ENCODE assay signal across 11 cellular contexts in the genomic region with DNA sequence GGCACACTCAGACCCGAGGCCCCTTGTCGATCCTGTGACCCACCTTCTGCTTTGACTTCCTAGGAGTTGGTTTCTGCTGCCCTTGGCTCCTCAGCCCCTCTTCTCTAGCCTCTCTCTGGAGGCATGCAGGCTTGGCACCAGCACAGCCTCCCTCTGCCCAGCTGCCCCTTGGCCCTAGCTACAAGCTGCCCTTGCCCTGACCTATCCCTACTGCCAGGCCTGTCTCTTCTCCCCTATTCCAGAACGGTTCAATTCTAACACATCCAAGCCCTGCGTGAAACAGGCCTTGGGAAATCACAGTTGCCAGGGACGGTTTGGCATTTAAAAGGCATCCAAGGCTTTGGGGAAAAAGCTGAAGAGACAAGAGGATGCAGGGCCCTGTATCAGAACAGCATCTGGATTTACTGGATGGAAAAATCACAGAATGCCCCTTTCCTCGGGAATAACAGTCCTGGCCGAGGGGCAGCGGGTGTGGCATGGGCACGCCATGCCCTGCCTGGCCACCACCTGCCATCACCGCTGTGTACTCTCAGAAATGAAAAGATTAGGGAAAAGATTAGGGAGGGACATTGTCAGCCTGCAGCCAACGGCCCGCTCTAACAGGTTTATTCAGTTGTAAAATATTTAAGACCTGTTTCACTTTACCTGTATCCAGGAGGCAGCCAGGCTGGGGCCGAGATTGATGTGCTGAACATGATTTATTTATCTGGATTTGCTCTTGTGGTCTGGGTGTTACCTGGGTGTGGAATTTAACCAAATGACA. TPM values are rescaled to one million over a fixed set of nuclear protein-coding genes. Genes with fewer than 3 reads are reported as not detected.
DNase-seq lines count a peak whose midpoint lies in the region; ATAC-seq and TF ChIP-seq lines count a peak whose summit lies in the region.
"Had no signal": no experiment of that assay in that cellular context is flagged by ENCODE, and none has a peak within 500 bp of the region (broad histone marks: within the 10 kb centered on the region; RNA-seq: fewer than 3 reads in every experiment).

No MANE protein-coding gene starts in this region.

- no peak overlapping the region for H3K9ac ChIP-seq in muscle layer of colon (ENCODE audit: low read length)

- H3K27ac ChIP-seq in coronary artery, result peak overlapping the region; percentile 11 to 45
- peak overlapping the region; percentile 95 for H3K27ac ChIP-seq in muscle layer of colon (ENCODE audit: low read depth, low read length)
- H3K27ac ChIP-seq in upper lobe of right lung, result peak overlapping the region; percentile 39

- H3K27me3 ChIP-seq in muscle layer of colon (ENCODE audit: control insufficient read depth in 1 of 2, insufficient read depth in 2 of 2, low read length in 2 of 2) (no peaks in the 10 kb centered on the region), upper lobe of right lung (no peaks in the 10 kb centered on the region)

- H3K36me3 ChIP-seq in muscle layer of colon (ENCODE audit: insufficient read depth, low read length) (no peaks in the 10 kb centered on the region), upper lobe of right lung (no peaks in the 10 kb centered on the region)

- H3K4me3 ChIP-seq in coronary artery (no peak overlapping the region), muscle layer of colon (ENCODE audit: low read depth in 1 of 2, low read length in 2 of 2) (no peak overlapping the region), upper lobe of right lung (no peak overlapping the region)
- H3K4me3 ChIP-seq: GM12878 had no signal

- no peak overlapping the region for H3K4me3 Mint-ChIP-seq in activated naive CD4-positive, alpha-beta T cell treated with anti-CD3 and anti-CD28 coated beads, Interleukin-2, amount 10 ng/mL, durations not matched to agents 7 days and 5 days

- peaks cover 80% of the 10 kb centered on the region for H3K4me1 ChIP-seq in muscle layer of colon (ENCODE audit: insufficient read depth, low read length)
- H3K4me1 ChIP-seq in upper lobe of right lung, result peaks cover 60% of the 10 kb centered on the region

- DNase-seq in activated naive CD4-positive, alpha-beta T cell treated with anti-CD3 and anti-CD28 coated beads, Interleukin-2, amount 10 ng/mL, durations not matched to agents 7 days and 5 days, result no peak
- no peak for DNase-seq in activated naive CD4-positive, alpha-beta T cell (lab: John Stamatoyannopoulos, UW)
- DNase-seq in coronary artery (ENCODE audit: low spot score) (no peak), upper lobe of right lung (no peak), DMS79 treated with DMSO at 0.1 percent for 48 hours (lab: John Stamatoyannopoulos, UW) (no peak)
- DNase-seq: AML-193, aorta had no signal

- TF ChIP-seq CTCF in coronary artery (IDR thresholded peaks at IDR 0.05), result no peak
- no peak for TF ChIP-seq CTCF in upper lobe of right lung (IDR thresholded peaks at IDR 0.05)

- H3K4me1 Mint-ChIP-seq in activated naive CD4-positive, alpha-beta T cell treated with anti-CD3 and anti-CD28 coated beads, Interleukin-2, amount 10 ng/mL, durations not matched to agents 7 days and 5 days, result peaks cover 41% of the 10 kb centered on the region

- intact Hi-C loops in upper lobe of right lung (cut with DNase I), result no loop called here

- CTCF ChIA-PET in activated naive CD4-positive, alpha-beta T cell treated with anti-CD3 and anti-CD28 coated beads, Interleukin-2, amount 10 ng/mL, durations not matched to agents 7 days and 5 days (lab: Charles Lee), result no interaction called here

- peak overlapping the region; percentile 26 for H3K27ac Mint-ChIP-seq in activated naive CD4-positive, alpha-beta T cell treated with anti-CD3 and anti-CD28 coated beads, Interleukin-2, amount 10 ng/mL, durations not matched to agents 7 days and 5 days

- H3K9me3 ChIP-seq in muscle layer of colon (ENCODE audit: low read length), result no peaks in the 10 kb centered on the region
- H3K9me3 ChIP-seq in upper lobe of right lung, result no peaks in the 10 kb centered on the region

- peaks cover 7% of the 10 kb centered on the region for H3K27me3 Mint-ChIP-seq in activated naive CD4-positive, alpha-beta T cell treated with anti-CD3 and anti-CD28 coated beads, Interleukin-2, amount 10 ng/mL, durations not matched to agents 7 days and 5 days

- no peaks in the 10 kb centered on the region for H3K36me3 Mint-ChIP-seq in activated naive CD4-positive, alpha-beta T cell treated with anti-CD3 and anti-CD28 coated beads, Interleukin-2, amount 10 ng/mL, durations not matched to agents 7 days and 5 days

- H3K9me3 Mint-ChIP-seq in activated naive CD4-positive, alpha-beta T cell treated with anti-CD3 and anti-CD28 coated beads, Interleukin-2, amount 10 ng/mL, durations not matched to agents 7 days and 5 days, result no peaks in the 10 kb centered on the region

- no peak for ATAC-seq in upper lobe of right lung
- no peak for ATAC-seq in HG03565 (IDR thresholded peaks at IDR 0.05; ENCODE audit: unreplicated experiment)
- no peak for ATAC-seq in HG02763 (IDR thresholded peaks at IDR 0.05; ENCODE audit: unreplicated experiment)
- ATAC-seq: GM12878 had no signal

RNA-seq across cellular contexts. Expression of a gene that starts 15.8 kb away (rescaled TPM):
- total RNA-seq in upper lobe of right lung, result 38.1 TPM

Comparison
In these comparisons a context has a peak if more than half of its experiments do, and no peak if none do; other contexts are left out.
1. H3K27ac ChIP-seq: peak in every context shown above with its lines; median percentile 95 in muscle layer of colon; 39 in upper lobe of right lung; 28 in coronary artery.